ENCODE assay signal across 8 cellular contexts in genomic region chr5:132820162-132820754, GRCh38. TPM values are rescaled to one million over a fixed set of nuclear protein-coding genes. Genes with fewer than 3 reads are reported as not detected.
DNase-seq lines count a peak whose midpoint lies in the region; ATAC-seq and TF ChIP-seq lines count a peak whose summit lies in the region.

No MANE protein-coding gene starts in this region.

- ATAC-seq in GM18909 (IDR thresholded peaks at IDR 0.05; ENCODE audit: poor library complexity, unreplicated experiment) (peak; percentile 76), HG03460 (IDR thresholded peaks at IDR 0.05; ENCODE audit: unreplicated experiment) (peak; percentile 84), lung (ENCODE audit: insufficient read depth, low FRiP score) (peak; percentile 83)

- H3K4me1 Mint-ChIP-seq in activated CD4-positive, alpha-beta memory T cell treated with anti-CD3 and anti-CD28 coated beads, Interleukin-2, amount 10 ng/mL, durations not matched to agents 7 days and 5 days, result peaks cover 14% of the 10 kb centered on the region

- H3K27ac ChIP-seq in dorsolateral prefrontal cortex (peak overlapping the region; percentile 81 to 100 (median 97)), lung (ENCODE audit: low read depth in 1 of 2, low read length in 1 of 2) (no peak overlapping the region)

- no peak overlapping the region for H3K4me3 Mint-ChIP-seq in activated CD4-positive, alpha-beta memory T cell treated with anti-CD3 and anti-CD28 coated beads, Interleukin-2, amount 10 ng/mL, durations not matched to agents 7 days and 5 days

- H3K36me3 Mint-ChIP-seq in activated CD4-positive, alpha-beta memory T cell treated with anti-CD3 and anti-CD28 coated beads, Interleukin-2, amount 10 ng/mL, durations not matched to agents 7 days and 5 days (ENCODE audit: low read depth), result no peaks in the 10 kb centered on the region

- WGBS in lung, 2 donors, result 27 to 28% methylated on average over 15 of the region's 15 CpGs

- H3K36me3 ChIP-seq in lung (ENCODE audit: control insufficient read depth in 2 of 2, insufficient read depth in 2 of 2, low read length in 2 of 2), result peaks cover 0 to 4% of the 10 kb centered on the region in 2 donors

- H3K4me3 ChIP-seq in dorsolateral prefrontal cortex (peak overlapping the region in 54 of 59 donors; percentile 0 to 59 (median 41)), lung (no peak overlapping the region)

- no peaks in the 10 kb centered on the region for H3K9me3 Mint-ChIP-seq in activated CD4-positive, alpha-beta memory T cell treated with anti-CD3 and anti-CD28 coated beads, Interleukin-2, amount 10 ng/mL, durations not matched to agents 7 days and 5 days

- intact Hi-C loops in dorsolateral prefrontal cortex (cut with DNase I), result loop anchor here (1.0 to 10.0 kb wide), 8 partner anchors 43 to 265 kb away; partner anchors contain the start of genes IL13 (in 2 of the 2), CCNI2 (in 1 of the 2), GDF9 (in 1 of the 2) and KIF3A (in 1 of the 2)

- no peaks in the 10 kb centered on the region for H3K9me3 ChIP-seq in lung (ENCODE audit: control insufficient read depth in 2 of 2, insufficient read depth in 1 of 2, low read length in 1 of 2)

- no peaks in the 10 kb centered on the region for H3K4me1 ChIP-seq in lung (ENCODE audit: control insufficient read depth in 2 of 2, insufficient read depth in 2 of 2, low read length in 2 of 2)

- TF ChIP-seq CTCF in AG09319 (IDR thresholded peaks at IDR 0.05; ENCODE audit: low read depth, low read length), result peak; percentile 86
- TF ChIP-seq CTCF in dorsolateral prefrontal cortex (IDR thresholded peaks at IDR 0.05 in 54 of 56, conservative IDR thresholded peaks at IDR 0.05 in 2 of 56; ENCODE audit: low read depth in 1 of 56, partially characterized antibody in 56 of 56), result peak; percentile 86 to 99 (median 95)
- TF ChIP-seq CTCF in lung (IDR thresholded peaks at IDR 0.05; ENCODE audit: control extremely low read depth, extremely low read depth), result peak; percentile 92

- peaks cover 39% of the 10 kb centered on the region for H3K27me3 Mint-ChIP-seq in activated CD4-positive, alpha-beta memory T cell treated with anti-CD3 and anti-CD28 coated beads, Interleukin-2, amount 10 ng/mL, durations not matched to agents 7 days and 5 days

- H3K27me3 ChIP-seq in dorsolateral prefrontal cortex, result no peaks in the 10 kb centered on the region
- H3K27me3 ChIP-seq in lung (ENCODE audit: control insufficient read depth, insufficient read depth), result no peaks in the 10 kb centered on the region

- peak; percentile 79 for DNase-seq in AG09319 (ENCODE audit: extremely low read depth, low read depth)
- DNase-seq in NCI-H774 (lab: John Stamatoyannopoulos, UW), result peak; percentile 76
- DNase-seq in activated CD4-positive, alpha-beta memory T cell treated with anti-CD3 and anti-CD28 coated beads, Interleukin-2, amount 10 ng/mL, durations not matched to agents 7 days and 5 days, result peak; percentile 92
- peak; percentile 92 to 99 (median 96) for DNase-seq in dorsolateral prefrontal cortex
- peak; percentile 90 for DNase-seq in lung (ENCODE audit: low spot score)
- DNase-seq in stimulated activated CD8-positive, alpha-beta memory T cell treated with anti-CD3 and anti-CD28 coated beads, Interleukin-12 subunit alpha, Interleukin-12 subunit beta, amount 100 ng/mL, for 4 hours (ENCODE audit: low read depth), result peak; percentile 63

- no peak overlapping the region for H3K27ac Mint-ChIP-seq in activated CD4-positive, alpha-beta memory T cell treated with anti-CD3 and anti-CD28 coated beads, Interleukin-2, amount 10 ng/mL, durations not matched to agents 7 days and 5 days

- POLR2A ChIA-PET in activated CD4-positive, alpha-beta memory T cell treated with anti-CD3 and anti-CD28 coated beads, Interleukin-2, amount 10 ng/mL, durations not matched to agents 7 days and 5 days (lab: Charles Lee), result interaction anchor here (1.5 kb wide), 1 partner anchor 292 kb away, joined by 5 read pairs; no protein-coding TSS in a partner anchor

- CTCF ChIA-PET in activated CD4-positive, alpha-beta memory T cell treated with anti-CD3 and anti-CD28 coated beads, Interleukin-2, amount 10 ng/mL, durations not matched to agents 7 days and 5 days (lab: Charles Lee), result interaction anchor here (0.6 to 5.8 kb wide), 60 partner anchors 9 to 453 kb away, joined by 3 to 78 read pairs (median 4); partner anchors contain the start of genes CCNI2, GDF9, SEPTIN8 and SHROOM1

RNA-seq across cellular contexts. Expression of gene SOWAHA, which starts 7.2 kb away (rescaled TPM):
- not detected for total RNA-seq in activated CD4-positive, alpha-beta memory T cell treated with anti-CD3 and anti-CD28 coated beads, Interleukin-2, amount 10 ng/mL, durations not matched to agents 7 days and 5 days
- total RNA-seq in dorsolateral prefrontal cortex (100 to 1,000 TPM in 3 of 120 experiments, 10 to 100 TPM in 117; 15.4 to 106 (median 48.7) TPM), lung (under 1 TPM; 0.14 to 0.98 TPM)
- under 1 TPM; 0.06 to 0.10 TPM for polyA plus RNA-seq in lung

RNA-seq across cellular contexts. Expression of gene SHROOM1, which starts 10.2 kb away (rescaled TPM):
- 1 to 10 TPM; 2.5 to 2.7 TPM for total RNA-seq in activated CD4-positive, alpha-beta memory T cell treated with anti-CD3 and anti-CD28 coated beads, Interleukin-2, amount 10 ng/mL, durations not matched to agents 7 days and 5 days
- total RNA-seq in dorsolateral prefrontal cortex (10 to 100 TPM; 14.1 to 91.8 (median 29.3) TPM), lung (10 to 100 TPM in 1 of 2 donors, 1 to 10 TPM in 1; 7.0 to 21.9 TPM)
- polyA plus RNA-seq in lung, result 10 to 100 TPM in 1 of 2 donors, 1 to 10 TPM in 1; 7.9 to 15.0 TPM

RNA-seq across cellular contexts. Expression of gene SEPTIN8, which starts 43.2 kb away (rescaled TPM):
- 10 to 100 TPM; 29.7 to 31.8 TPM for total RNA-seq in activated CD4-positive, alpha-beta memory T cell treated with anti-CD3 and anti-CD28 coated beads, Interleukin-2, amount 10 ng/mL, durations not matched to agents 7 days and 5 days
- total RNA-seq in dorsolateral prefrontal cortex, result 100 to 1,000 TPM; 221 to 622 (median 319) TPM
- 10 to 100 TPM; 27.5 to 37.8 TPM for total RNA-seq in lung
- 10 to 100 TPM; 12.4 to 16.5 TPM for polyA plus RNA-seq in lung

RNA-seq across cellular contexts. Expression of gene GDF9, which starts 46.0 kb away (rescaled TPM):
- total RNA-seq in activated CD4-positive, alpha-beta memory T cell treated with anti-CD3 and anti-CD28 coated beads, Interleukin-2, amount 10 ng/mL, durations not matched to agents 7 days and 5 days, result 1 to 10 TPM in 1 of 2 experiments, under 1 TPM in 1; 0.68 to 1.2 TPM
- 1 to 10 TPM in 95 of 120 experiments, under 1 TPM in 25; 0.34 to 3.8 (median 1.4) TPM for total RNA-seq in dorsolateral prefrontal cortex
- under 1 TPM; 0.25 to 0.37 TPM for total RNA-seq in lung
- under 1 TPM; 0.14 to 0.28 TPM for polyA plus RNA-seq in lung

RNA-seq across cellular contexts. Expression of gene UQCRQ, which starts 46.2 kb away (rescaled TPM):
- 100 to 1,000 TPM; 281 to 293 TPM for total RNA-seq in activated CD4-positive, alpha-beta memory T cell treated with anti-CD3 and anti-CD28 coated beads, Interleukin-2, amount 10 ng/mL, durations not matched to agents 7 days and 5 days
- total RNA-seq in dorsolateral prefrontal cortex (100 to 1,000 TPM; 166 to 403 (median 290) TPM), lung (100 to 1,000 TPM in 1 of 2 donors, 10 to 100 TPM in 1; 99.0 to 359 TPM)
- polyA plus RNA-seq in lung, result 100 to 1,000 TPM; 232 to 528 TPM

Comparison
In these comparisons a context has a peak if more than half of its experiments do, and no peak if none do; other contexts are left out.
1. H3K27ac ChIP-seq: peak in dorsolateral prefrontal cortex (59 of 59); none in lung (0 of 2).
2. RNA of gene SOWAHA, which starts 7.2 kb away (total RNA-seq): 15.4 to 106 TPM in dorsolateral prefrontal cortex; 0.14 to 0.98 TPM in lung and not detected in activated CD4-positive, alpha-beta memory T cell treated with anti-CD3 and anti-CD28 coated beads, Interleukin-2, amount 10 ng/mL, durations not matched to agents 7 days and 5 days; every median in the first group is over 4 times any median in the second.
3. RNA of gene SEPTIN8, which starts 43.2 kb away (total RNA-seq): 221 to 622 TPM in dorsolateral prefrontal cortex; 27.5 to 37.8 TPM in lung and 29.7 to 31.8 TPM in activated CD4-positive, alpha-beta memory T cell treated with anti-CD3 and anti-CD28 coated beads, Interleukin-2, amount 10 ng/mL, durations not matched to agents 7 days and 5 days; every median in the first group is over 4 times any median in the second.
4. Peak in every context shown above with its lines, with median percentiles within 50 percentile points of each other: DNase-seq, CTCF ChIP-seq and ATAC-seq.